19 cellular contexts compared by ENCODE assay signal in genomic region chr1:22824975-22825374, GRCh38.
DNase-seq lines count a peak whose midpoint lies in the region; ATAC-seq and TF ChIP-seq lines count a peak whose summit lies in the region.
"Had no signal": no experiment of that assay in that cellular context is flagged by ENCODE, and none has a peak within 500 bp of the region (broad histone marks: within the 10 kb centered on the region; RNA-seq: fewer than 3 reads in every experiment).

No MANE protein-coding gene starts in this region.

- H2BK12ac ChIP-seq in mesenchymal stem cell (ENCODE audit: low read length in 2 of 2) = no peak overlapping the region

- H4K91ac ChIP-seq in mesenchymal stem cell (ENCODE audit: low read length) = no peak overlapping the region

- no peak overlapping the region for H3K4me2 ChIP-seq in SK-N-SH
- no peak overlapping the region for H3K4me2 ChIP-seq in mesenchymal stem cell (ENCODE audit: low read length, poor library complexity, severe bottlenecking)
- H3K4me2 ChIP-seq: BLaER1, GM23338 had no signal

- H3K4me1 Mint-ChIP-seq in type B pancreatic cell (ENCODE audit: unreplicated experiment) = peaks cover 50% of the 10 kb centered on the region

- H3K27me3 ChIP-seq in SK-N-SH (ENCODE audit: insufficient read depth) (no peaks in the 10 kb centered on the region), RWPE2 (ENCODE audit: insufficient read depth, poor library complexity, severe bottlenecking) (no peaks in the 10 kb centered on the region), mesenchymal stem cell (ENCODE audit: control insufficient read depth in 1 of 2, insufficient read depth in 1 of 2, low read length in 2 of 2) (peaks cover 0 to 7% of the 10 kb centered on the region in 2 experiments), BE2C (no peaks in the 10 kb centered on the region)
- H3K27me3 ChIP-seq: BLaER1, MG63 had no signal

- DNase-seq in SK-N-SH (no peak), RWPE2 (ENCODE audit: low spot score) (no peak), mesenchymal stem cell (no peak), type B pancreatic cell (ENCODE audit: extremely low spot score, unreplicated experiment) (no peak), BE2C (no peak), middle frontal gyrus (ENCODE audit: extremely low spot score, low spot score) (no peak)
- DNase-seq: CD4-positive, alpha-beta T cell; HCEC 1CT; MG63; NCI-H1105 treated with DMSO at 0.1 percent for 48 hours; NCI-H2029; RPMI8226; SHP77; SW 1271 had no signal

- no peaks in the 10 kb centered on the region for H3K36me3 ChIP-seq in SK-N-SH (replicated peaks in 1 of 2; ENCODE audit: control insufficient read depth in 1 of 2, insufficient read depth in 2 of 2, low read length in 1 of 2)
- H3K36me3 ChIP-seq in RWPE2 (ENCODE audit: low read depth) = no peaks in the 10 kb centered on the region
- H3K36me3 ChIP-seq in mesenchymal stem cell (ENCODE audit: control insufficient read depth in 1 of 2, insufficient read depth in 2 of 2, low read depth in 1 of 2, low read length in 2 of 2) = peaks cover 0 to 14% of the 10 kb centered on the region in 2 experiments
- H3K36me3 ChIP-seq in BE2C = no peaks in the 10 kb centered on the region
- H3K36me3 ChIP-seq: BLaER1, MG63 had no signal

- peak overlapping the region; percentile 59 for H3K4me3 Mint-ChIP-seq in type B pancreatic cell
- H3K4me3 Mint-ChIP-seq: CD4-positive, alpha-beta T cell; GM23338 had no signal

- no peaks in the 10 kb centered on the region for H3K9me3 ChIP-seq in SK-N-SH
- no peaks in the 10 kb centered on the region for H3K9me3 ChIP-seq in RWPE2 (ENCODE audit: severe bottlenecking)
- H3K9me3 ChIP-seq in mesenchymal stem cell (ENCODE audit: control insufficient read depth, low read length) = no peaks in the 10 kb centered on the region
- no peaks in the 10 kb centered on the region for H3K9me3 ChIP-seq in BE2C
- H3K9me3 ChIP-seq: BLaER1, MG63 had no signal

- H2AFZ ChIP-seq in SK-N-SH (ENCODE audit: low read depth) (no peak overlapping the region), mesenchymal stem cell (ENCODE audit: low read depth, low read length) (no peak overlapping the region)
- H2AFZ ChIP-seq: GM23338 had no signal

- TF ChIP-seq RAD21 in SK-N-SH (IDR thresholded peaks at IDR 0.05; ENCODE audit: low read length) = no peak

- H2AK5ac ChIP-seq in mesenchymal stem cell (ENCODE audit: low read length, severe bottlenecking) = peak overlapping the region; percentile 66

- no peaks in the 10 kb centered on the region for H4K20me1 ChIP-seq in SK-N-SH (ENCODE audit: insufficient read depth)
- H4K20me1 ChIP-seq: BLaER1 had no signal

- H3K27ac ChIP-seq in SK-N-SH (ENCODE audit: low read depth in 2 of 2, low read length in 1 of 2) (peak overlapping the region; percentile 87 to 90; a peak in 2 of 4 replicates), RWPE2 (ENCODE audit: poor library complexity, severe bottlenecking) (peak overlapping the region; percentile 95), mesenchymal stem cell (ENCODE audit: low read length, poor library complexity, severe bottlenecking) (no peak overlapping the region)
- H3K27ac ChIP-seq: 22Rv1, BLaER1 had no signal

- no peak for ATAC-seq in SK-N-SH treated with all-trans-retinoic acid at 6 μM for 48 hours
- no peak for ATAC-seq in RWPE2 (ENCODE audit: low read depth)
- ATAC-seq in GM19328 (IDR thresholded peaks at IDR 0.05; ENCODE audit: unreplicated experiment) = no peak
- ATAC-seq: GM23338 had no signal

- H2BK120ac ChIP-seq in mesenchymal stem cell (ENCODE audit: low read depth, low read length) = no peak overlapping the region

- H3K79me1 ChIP-seq in mesenchymal stem cell (replicated peaks; ENCODE audit: low read length, poor library complexity, severe bottlenecking) = peaks cover 29% of the 10 kb centered on the region

- TF ChIP-seq EP300 in SK-N-SH (IDR thresholded peaks at IDR 0.05; ENCODE audit: borderline replicate concordance in 1 of 2, low read depth in 1 of 2, low read length in 1 of 2) = no peak

- H3K9ac ChIP-seq in SK-N-SH (no peak overlapping the region), mesenchymal stem cell (ENCODE audit: low read length) (no peak overlapping the region)
- H3K9ac ChIP-seq: BLaER1 had no signal

- TF ChIP-seq CTCF in SK-N-SH (IDR thresholded peaks at IDR 0.05) (no peak), RWPE2 (IDR thresholded peaks at IDR 0.05; ENCODE audit: poor library complexity, severe bottlenecking) (no peak), type B pancreatic cell (conservative IDR thresholded peaks at IDR 0.05) (no peak), BE2C (IDR thresholded peaks at IDR 0.05; ENCODE audit: low read depth, low read length) (no peak)

- WGBS in SK-N-SH (ENCODE audit: low lambda C conversion rate) = 93% methylated on average over 5 of the region's 5 CpGs
- 94% methylated on average over 5 of the region's 5 CpGs for WGBS in mesenchymal stem cell

- no peak overlapping the region for H4K8ac ChIP-seq in mesenchymal stem cell (ENCODE audit: low read length)

- no peak overlapping the region for H2BK5ac ChIP-seq in mesenchymal stem cell (ENCODE audit: low read depth, low read length, poor library complexity, severe bottlenecking)

- peak overlapping the region in 1 of 2 experiments; percentile 30 for H3K18ac ChIP-seq in mesenchymal stem cell (ENCODE audit: low read depth in 1 of 2, low read length in 2 of 2)

- H3K4me3 ChIP-seq in SK-N-SH (ENCODE audit: low read depth in 2 of 2, low read length in 1 of 2) (no peak overlapping the region), RWPE2 (ENCODE audit: severe bottlenecking) (no peak overlapping the region), mesenchymal stem cell (ENCODE audit: insufficient read depth in 1 of 2, low read depth in 1 of 2, low read length in 2 of 2) (no peak overlapping the region), BE2C (ENCODE audit: low read depth, low read length) (no peak overlapping the region)
- H3K4me3 ChIP-seq: BLaER1, GM23338, MG63 had no signal

- no peak overlapping the region for H3K23ac ChIP-seq in mesenchymal stem cell (ENCODE audit: low read length in 2 of 2)

- no peak overlapping the region for H3K4ac ChIP-seq in mesenchymal stem cell (ENCODE audit: low read depth in 1 of 2, low read length in 2 of 2)

- CTCF ChIA-PET in SK-N-SH (lab: Yijun Ruan, JAX) = interaction anchor here (0.7 to 3.2 kb wide), 3 partner anchors 27 to 121 kb away, joined by 3 to 14 read pairs (median 6); no protein-coding TSS in a partner anchor

- peaks cover 23% of the 10 kb centered on the region for H3F3A ChIP-seq in SK-N-SH (replicated peaks; ENCODE audit: insufficient read depth)

- no peaks in the 10 kb centered on the region for H3K9me2 ChIP-seq in SK-N-SH

- H3K14ac ChIP-seq in mesenchymal stem cell (ENCODE audit: low read length in 2 of 2) = no peak overlapping the region

- H2BK15ac ChIP-seq in mesenchymal stem cell (ENCODE audit: low read depth, poor library complexity, severe bottlenecking) = no peak overlapping the region

- H3K27me3 Mint-ChIP-seq in type B pancreatic cell = no peaks in the 10 kb centered on the region

- peaks cover 3% of the 10 kb centered on the region; the same call in 1 of the 2 replicates for H3K79me2 ChIP-seq in SK-N-SH (ENCODE audit: insufficient read depth)

- H3K36me3 Mint-ChIP-seq in type B pancreatic cell = no peaks in the 10 kb centered on the region

- no peaks in the 10 kb centered on the region for H3K9me3 Mint-ChIP-seq in type B pancreatic cell
- H3K9me3 Mint-ChIP-seq: CD4-positive, alpha-beta T cell; GM23338 had no signal

- H3K27ac Mint-ChIP-seq in type B pancreatic cell = peak overlapping the region; percentile 94
- H3K27ac Mint-ChIP-seq: CD4-positive, alpha-beta T cell; GM23338 had no signal

- POLR2A ChIA-PET in SK-N-SH (lab: Yijun Ruan, JAX) = no interaction called here

- H3K4me1 ChIP-seq in SK-N-SH (ENCODE audit: control insufficient read depth in 1 of 2, insufficient read depth in 2 of 2, low read depth in 1 of 2, low read length in 1 of 2) = peaks cover 38 to 52% of the 10 kb centered on the region in 2 experiments
- peaks cover 45% of the 10 kb centered on the region for H3K4me1 ChIP-seq in RWPE2 (ENCODE audit: insufficient read depth, poor library complexity, severe bottlenecking)
- H3K4me1 ChIP-seq in mesenchymal stem cell (ENCODE audit: control insufficient read depth, insufficient read depth, low read depth, low read length) = peaks cover 39% of the 10 kb centered on the region
- peaks cover 4% of the 10 kb centered on the region; the same call in 1 of the 2 replicates for H3K4me1 ChIP-seq in BE2C
- H3K4me1 ChIP-seq: BLaER1 had no signal

TF ChIP-seq in SK-N-SH, 30 proteins besides CTCF, POLR2A, EP300 and RAD21 (continues in another document):
- TF ChIP-seq SMC3 (IDR thresholded peaks at IDR 0.05; ENCODE audit: low read depth, low read length) = no peak
- no peak for TF ChIP-seq NRF1 (IDR thresholded peaks at IDR 0.05; ENCODE audit: low read depth, low read length)
- no peak for TF ChIP-seq MXI1 (IDR thresholded peaks at IDR 0.05; ENCODE audit: low read depth, low read length)
- no peak for TF ChIP-seq POLR2AphosphoS5 (IDR thresholded peaks at IDR 0.05; ENCODE audit: low read depth, low read length)
- TF ChIP-seq NFIC (IDR thresholded peaks at IDR 0.05; ENCODE audit: borderline replicate concordance) = no peak
- no peak for TF ChIP-seq EZH2phosphoT487 (IDR thresholded peaks at IDR 0.05; ENCODE audit: borderline replicate concordance, low read depth)
- no peak for TF ChIP-seq RFX5 (IDR thresholded peaks at IDR 0.05; ENCODE audit: low read length)
- TF ChIP-seq YY1 (IDR thresholded peaks at IDR 0.05; ENCODE audit: low read depth) = no peak

TF ChIP-seq in SK-N-SH treated with all-trans-retinoic acid at 6 μM for 48 hours, 23 proteins besides CTCF, POLR2A, EP300 and RAD21 (continues in another document):
- no peak for TF ChIP-seq ZC3H10 (CRISPR knock-in tag; IDR thresholded peaks at IDR 0.05)
- no peak for TF ChIP-seq ESRRG (CRISPR knock-in tag; IDR thresholded peaks at IDR 0.05)
- TF ChIP-seq CREB5 (CRISPR knock-in tag; IDR thresholded peaks at IDR 0.05; ENCODE audit: low read depth) = no peak
- no peak for TF ChIP-seq ARNTL (CRISPR knock-in tag; IDR thresholded peaks at IDR 0.05; ENCODE audit: borderline replicate concordance, low read depth)
- no peak for TF ChIP-seq ZFP30 (CRISPR knock-in tag; IDR thresholded peaks at IDR 0.05)
- no peak for TF ChIP-seq GLIS3 (CRISPR knock-in tag; IDR thresholded peaks at IDR 0.05)
- no peak for TF ChIP-seq ZNF565 (CRISPR knock-in tag; conservative IDR thresholded peaks at IDR 0.05; ENCODE audit: low read depth)
